In the genomic region with DNA sequence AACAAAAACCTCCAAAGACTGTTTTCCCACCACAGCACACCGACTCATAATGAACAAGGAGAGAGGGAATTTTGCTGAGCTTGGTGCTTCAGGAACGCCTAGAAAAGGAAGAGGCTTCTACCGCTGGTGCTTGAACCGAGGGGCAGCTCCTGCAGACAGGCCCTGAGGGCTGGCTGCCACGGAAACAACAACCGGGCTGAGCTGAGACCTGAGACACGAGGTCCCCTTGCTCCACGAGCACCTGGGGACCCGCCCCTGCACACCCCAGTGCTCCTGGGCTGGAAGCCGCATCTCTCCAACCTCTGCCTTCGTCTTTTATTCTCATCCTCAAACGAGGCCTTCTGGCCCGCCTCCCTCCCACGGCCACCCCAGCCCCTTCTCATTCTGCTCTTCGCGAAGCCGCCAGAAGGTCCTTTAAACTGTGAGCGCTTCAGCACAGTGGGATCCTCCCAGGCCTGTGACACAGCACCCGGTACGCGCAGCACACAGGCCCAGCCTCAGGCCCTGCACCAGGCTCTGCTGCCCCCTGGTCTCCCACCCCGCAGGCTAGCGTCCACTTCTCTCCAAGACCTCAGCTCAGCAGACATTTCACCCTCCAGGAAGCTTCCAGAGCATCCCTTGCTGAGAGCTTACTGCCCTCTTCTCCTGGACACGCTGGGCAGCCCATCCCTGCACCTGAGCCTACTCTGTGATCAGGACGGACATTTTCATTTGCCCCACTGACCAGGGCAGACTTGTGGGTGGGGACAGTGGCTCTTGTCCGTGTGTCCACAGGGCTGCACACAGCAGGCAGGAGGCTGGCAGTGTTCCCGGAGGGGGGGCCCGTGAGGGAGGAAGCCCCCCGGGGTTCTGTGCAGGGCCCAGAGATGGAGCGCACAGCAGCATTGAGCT, we compare ENCODE assay signal across 1 cellular context.
TF ChIP-seq lines count a peak whose summit lies in the region.

No MANE protein-coding gene starts in this region.

TF ChIP-seq in SK-N-SH treated with all-trans-retinoic acid at 6 μM for 48 hours, 23 proteins besides CTCF, POLR2A, EP300 and RAD21 (continued from another document):
- TF ChIP-seq, protein P1, sequence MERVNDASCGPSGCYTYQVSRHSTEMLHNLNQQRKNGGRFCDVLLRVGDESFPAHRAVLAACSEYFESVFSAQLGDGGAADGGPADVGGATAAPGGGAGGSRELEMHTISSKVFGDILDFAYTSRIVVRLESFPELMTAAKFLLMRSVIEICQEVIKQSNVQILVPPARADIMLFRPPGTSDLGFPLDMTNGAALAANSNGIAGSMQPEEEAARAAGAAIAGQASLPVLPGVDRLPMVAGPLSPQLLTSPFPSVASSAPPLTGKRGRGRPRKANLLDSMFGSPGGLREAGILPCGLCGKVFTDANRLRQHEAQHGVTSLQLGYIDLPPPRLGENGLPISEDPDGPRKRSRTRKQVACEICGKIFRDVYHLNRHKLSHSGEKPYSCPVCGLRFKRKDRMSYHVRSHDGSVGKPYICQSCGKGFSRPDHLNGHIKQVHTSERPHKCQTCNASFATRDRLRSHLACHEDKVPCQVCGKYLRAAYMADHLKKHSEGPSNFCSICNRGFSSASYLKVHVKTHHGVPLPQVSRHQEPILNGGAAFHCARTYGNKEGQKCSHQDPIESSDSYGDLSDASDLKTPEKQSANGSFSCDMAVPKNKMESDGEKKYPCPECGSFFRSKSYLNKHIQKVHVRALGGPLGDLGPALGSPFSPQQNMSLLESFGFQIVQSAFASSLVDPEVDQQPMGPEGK (CRISPR knock-in tag; IDR thresholded peaks at IDR 0.05; ENCODE audit: borderline replicate concordance), result no peak
- TF ChIP-seq, protein P2, sequence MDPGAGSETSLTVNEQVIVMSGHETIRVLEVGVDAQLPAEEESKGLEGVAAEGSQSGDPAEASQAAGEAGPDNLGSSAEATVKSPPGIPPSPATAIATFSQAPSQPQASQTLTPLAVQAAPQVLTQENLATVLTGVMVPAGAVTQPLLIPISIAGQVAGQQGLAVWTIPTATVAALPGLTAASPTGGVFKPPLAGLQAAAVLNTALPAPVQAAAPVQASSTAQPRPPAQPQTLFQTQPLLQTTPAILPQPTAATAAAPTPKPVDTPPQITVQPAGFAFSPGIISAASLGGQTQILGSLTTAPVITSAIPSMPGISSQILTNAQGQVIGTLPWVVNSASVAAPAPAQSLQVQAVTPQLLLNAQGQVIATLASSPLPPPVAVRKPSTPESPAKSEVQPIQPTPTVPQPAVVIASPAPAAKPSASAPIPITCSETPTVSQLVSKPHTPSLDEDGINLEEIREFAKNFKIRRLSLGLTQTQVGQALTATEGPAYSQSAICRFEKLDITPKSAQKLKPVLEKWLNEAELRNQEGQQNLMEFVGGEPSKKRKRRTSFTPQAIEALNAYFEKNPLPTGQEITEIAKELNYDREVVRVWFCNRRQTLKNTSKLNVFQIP (CRISPR knock-in tag; IDR thresholded peaks at IDR 0.05; ENCODE audit: borderline replicate concordance, low read depth), result no peak
- TF ChIP-seq BACH2 (CRISPR knock-in tag; IDR thresholded peaks at IDR 0.05; ENCODE audit: borderline replicate concordance), result no peak
- TF ChIP-seq OSR1 (CRISPR knock-in tag; IDR thresholded peaks at IDR 0.05), result no peak
- TF ChIP-seq TOX (CRISPR knock-in tag; IDR thresholded peaks at IDR 0.05; ENCODE audit: borderline replicate concordance), result no peak
- TF ChIP-seq ZFP30 (CRISPR knock-in tag; IDR thresholded peaks at IDR 0.05), result no peak
- TF ChIP-seq ZFP3 (CRISPR knock-in tag; IDR thresholded peaks at IDR 0.05), result no peak
- TF ChIP-seq, protein P3, sequence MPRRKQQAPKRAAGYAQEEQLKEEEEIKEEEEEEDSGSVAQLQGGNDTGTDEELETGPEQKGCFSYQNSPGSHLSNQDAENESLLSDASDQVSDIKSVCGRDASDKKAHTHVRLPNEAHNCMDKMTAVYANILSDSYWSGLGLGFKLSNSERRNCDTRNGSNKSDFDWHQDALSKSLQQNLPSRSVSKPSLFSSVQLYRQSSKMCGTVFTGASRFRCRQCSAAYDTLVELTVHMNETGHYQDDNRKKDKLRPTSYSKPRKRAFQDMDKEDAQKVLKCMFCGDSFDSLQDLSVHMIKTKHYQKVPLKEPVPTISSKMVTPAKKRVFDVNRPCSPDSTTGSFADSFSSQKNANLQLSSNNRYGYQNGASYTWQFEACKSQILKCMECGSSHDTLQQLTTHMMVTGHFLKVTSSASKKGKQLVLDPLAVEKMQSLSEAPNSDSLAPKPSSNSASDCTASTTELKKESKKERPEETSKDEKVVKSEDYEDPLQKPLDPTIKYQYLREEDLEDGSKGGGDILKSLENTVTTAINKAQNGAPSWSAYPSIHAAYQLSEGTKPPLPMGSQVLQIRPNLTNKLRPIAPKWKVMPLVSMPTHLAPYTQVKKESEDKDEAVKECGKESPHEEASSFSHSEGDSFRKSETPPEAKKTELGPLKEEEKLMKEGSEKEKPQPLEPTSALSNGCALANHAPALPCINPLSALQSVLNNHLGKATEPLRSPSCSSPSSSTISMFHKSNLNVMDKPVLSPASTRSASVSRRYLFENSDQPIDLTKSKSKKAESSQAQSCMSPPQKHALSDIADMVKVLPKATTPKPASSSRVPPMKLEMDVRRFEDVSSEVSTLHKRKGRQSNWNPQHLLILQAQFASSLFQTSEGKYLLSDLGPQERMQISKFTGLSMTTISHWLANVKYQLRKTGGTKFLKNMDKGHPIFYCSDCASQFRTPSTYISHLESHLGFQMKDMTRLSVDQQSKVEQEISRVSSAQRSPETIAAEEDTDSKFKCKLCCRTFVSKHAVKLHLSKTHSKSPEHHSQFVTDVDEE (CRISPR knock-in tag; IDR thresholded peaks at IDR 0.05), result no peak
- TF ChIP-seq, protein P4, sequence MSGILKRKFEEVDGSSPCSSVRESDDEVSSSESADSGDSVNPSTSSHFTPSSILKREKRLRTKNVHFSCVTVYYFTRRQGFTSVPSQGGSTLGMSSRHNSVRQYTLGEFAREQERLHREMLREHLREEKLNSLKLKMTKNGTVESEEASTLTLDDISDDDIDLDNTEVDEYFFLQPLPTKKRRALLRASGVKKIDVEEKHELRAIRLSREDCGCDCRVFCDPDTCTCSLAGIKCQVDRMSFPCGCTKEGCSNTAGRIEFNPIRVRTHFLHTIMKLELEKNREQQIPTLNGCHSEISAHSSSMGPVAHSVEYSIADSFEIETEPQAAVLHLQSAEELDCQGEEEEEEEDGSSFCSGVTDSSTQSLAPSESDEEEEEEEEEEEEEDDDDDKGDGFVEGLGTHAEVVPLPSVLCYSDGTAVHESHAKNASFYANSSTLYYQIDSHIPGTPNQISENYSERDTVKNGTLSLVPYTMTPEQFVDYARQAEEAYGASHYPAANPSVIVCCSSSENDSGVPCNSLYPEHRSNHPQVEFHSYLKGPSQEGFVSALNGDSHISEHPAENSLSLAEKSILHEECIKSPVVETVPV (CRISPR knock-in tag; IDR thresholded peaks at IDR 0.05), result no peak
- TF ChIP-seq, protein P5, sequence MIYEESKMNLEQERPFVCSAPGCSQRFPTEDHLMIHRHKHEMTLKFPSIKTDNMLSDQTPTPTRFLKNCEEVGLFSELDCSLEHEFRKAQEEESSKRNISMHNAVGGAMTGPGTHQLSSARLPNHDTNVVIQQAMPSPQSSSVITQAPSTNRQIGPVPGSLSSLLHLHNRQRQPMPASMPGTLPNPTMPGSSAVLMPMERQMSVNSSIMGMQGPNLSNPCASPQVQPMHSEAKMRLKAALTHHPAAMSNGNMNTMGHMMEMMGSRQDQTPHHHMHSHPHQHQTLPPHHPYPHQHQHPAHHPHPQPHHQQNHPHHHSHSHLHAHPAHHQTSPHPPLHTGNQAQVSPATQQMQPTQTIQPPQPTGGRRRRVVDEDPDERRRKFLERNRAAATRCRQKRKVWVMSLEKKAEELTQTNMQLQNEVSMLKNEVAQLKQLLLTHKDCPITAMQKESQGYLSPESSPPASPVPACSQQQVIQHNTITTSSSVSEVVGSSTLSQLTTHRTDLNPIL (CRISPR knock-in tag; IDR thresholded peaks at IDR 0.05; ENCODE audit: low read depth), result no peak
